Comparison of ENCODE assay signal across 8 cellular contexts in genomic region chr3:48739955-48740823, GRCh38. TPM values are rescaled to one million over a fixed set of nuclear protein-coding genes. Genes with fewer than 3 reads are reported as not detected.
DNase-seq lines count a peak whose midpoint lies in the region; ATAC-seq and TF ChIP-seq lines count a peak whose summit lies in the region.

No MANE protein-coding gene starts in this region.

- H3K79me2 ChIP-seq in neural cell (replicated peaks; ENCODE audit: insufficient read depth, low read length), result no peaks in the 10 kb centered on the region

- H3K4me3 ChIP-seq in fibroblast of villous mesenchyme (ENCODE audit: low read depth, low read length) (no peak overlapping the region), neural cell (ENCODE audit: low read length) (no peak overlapping the region), suprapubic skin (no peak overlapping the region)

- no peaks in the 10 kb centered on the region for H4K20me1 ChIP-seq in neural cell (ENCODE audit: insufficient read depth)

- no peaks in the 10 kb centered on the region for H3K9me2 ChIP-seq in neural cell (ENCODE audit: insufficient read depth, low read length)

- H3K27ac ChIP-seq in neural cell (ENCODE audit: low read length), result no peak overlapping the region
- peak overlapping the region; percentile 71 for H3K27ac ChIP-seq in suprapubic skin

- WGBS in suprapubic skin, result 18% methylated on average over 10 of the region's 15 CpGs

- TF ChIP-seq RAD21 in neural cell (conservative IDR thresholded peaks at IDR 0.05), result no peak

- H3K27me3 ChIP-seq in neural cell (ENCODE audit: insufficient read depth, low read depth, low read length) (no peaks in the 10 kb centered on the region), suprapubic skin (no peaks in the 10 kb centered on the region)

- no peaks in the 10 kb centered on the region for H3F3A ChIP-seq in neural cell (ENCODE audit: insufficient read depth, low read length, poor library complexity, severe bottlenecking)

- peak; percentile 81 for DNase-seq in RPMI7951 (ENCODE audit: low read depth)
- peak; percentile 13 for DNase-seq in activated gamma-delta T cell (lab: John Stamatoyannopoulos, UW)
- peak; percentile 82 for DNase-seq in fibroblast of villous mesenchyme (ENCODE audit: low read depth)
- peak; percentile 92 to 95 for DNase-seq in suprapubic skin (ENCODE audit: low spot score in 2 of 2)
- DNase-seq in NCI-H1048 (lab: John Stamatoyannopoulos, UW), result no peak

- H3K36me3 ChIP-seq in neural cell (ENCODE audit: insufficient read depth, low read length) (no peaks in the 10 kb centered on the region), suprapubic skin (no peaks in the 10 kb centered on the region)

- H2AFZ ChIP-seq in neural cell (ENCODE audit: low read depth, low read length), result no peak overlapping the region

- no peak for TF ChIP-seq POLR2A in suprapubic skin (IDR thresholded peaks at IDR 0.05)

- TF ChIP-seq CTCF in GM12873 (IDR thresholded peaks at IDR 0.05; ENCODE audit: insufficient read depth, low read depth, low read length, missing control alignments) (peak; percentile 88), fibroblast of villous mesenchyme (IDR thresholded peaks at IDR 0.05; ENCODE audit: insufficient read depth, low read depth, low read length) (peak; percentile 90), neural cell (IDR thresholded peaks at IDR 0.05; ENCODE audit: poor library complexity, severe bottlenecking) (peak; percentile 34), suprapubic skin (IDR thresholded peaks at IDR 0.05) (peak; percentile 55 to 70)

- ATAC-seq in HG02970 (IDR thresholded peaks at IDR 0.05; ENCODE audit: low FRiP score, unreplicated experiment), result peak; percentile 66

- H3K9me3 ChIP-seq in neural cell (ENCODE audit: low read length) (no peaks in the 10 kb centered on the region), suprapubic skin (no peaks in the 10 kb centered on the region)

- peaks cover 46% of the 10 kb centered on the region for H3K4me1 ChIP-seq in suprapubic skin

- no peak for TF ChIP-seq EP300 in neural cell (conservative IDR thresholded peaks at IDR 0.05; ENCODE audit: poor library complexity, severe bottlenecking)
- TF ChIP-seq EP300 in suprapubic skin (IDR thresholded peaks at IDR 0.05), result no peak

- no peak overlapping the region for H3K4me2 ChIP-seq in neural cell (ENCODE audit: low read length)

- no peak overlapping the region for H3K9ac ChIP-seq in neural cell (ENCODE audit: low read length)

TF ChIP-seq in neural cell, 6 proteins besides CTCF, POLR2A, EP300 and RAD21:
- no peak for TF ChIP-seq MXI1 (conservative IDR thresholded peaks at IDR 0.05; ENCODE audit: poor library complexity, severe bottlenecking)
- TF ChIP-seq TAF1 (IDR thresholded peaks at IDR 0.05; ENCODE audit: low read depth), result no peak
- no peak for TF ChIP-seq EZH2 (IDR thresholded peaks at IDR 0.05; ENCODE audit: borderline replicate concordance, insufficient read depth, low read length, poor library complexity, severe bottlenecking)
- TF ChIP-seq SMC3 (conservative IDR thresholded peaks at IDR 0.05; ENCODE audit: poor library complexity), result no peak

RNA-seq across cellular contexts. Expression of gene IP6K2, which starts 23.2 kb away (rescaled TPM):
- total RNA-seq in RPMI7951 (2014; rRNA removed; shearing (Covaris generic)), result 66.2 and 72.0 TPM in 2 replicates
- total RNA-seq in fibroblast of villous mesenchyme, result 46.4 and 55.7 TPM in 2 replicates
- polyA plus RNA-seq in neural cell, result 451 and 480 TPM in 2 replicates
- 255 and 266 TPM in 2 replicates for polyA minus RNA-seq in neural cell
- total RNA-seq in suprapubic skin, result 100 to 1,000 TPM; 169 to 269 (median 246) TPM

RNA-seq across cellular contexts. Expression of gene NCKIPSD, which starts 54.5 kb away (rescaled TPM):
- 25.7 and 29.6 TPM in 2 replicates for total RNA-seq in RPMI7951 (2014; rRNA removed; shearing (Covaris generic))
- total RNA-seq in fibroblast of villous mesenchyme, result 17.7 and 23.3 TPM in 2 replicates
- 19.0 and 29.3 TPM in 2 replicates for polyA plus RNA-seq in neural cell
- 11.0 and 16.6 TPM in 2 replicates for polyA minus RNA-seq in neural cell
- 10 to 100 TPM; 34.8 to 59.2 (median 44.9) TPM for total RNA-seq in suprapubic skin

Comparison
In these comparisons a context has a peak if more than half of its experiments do, and no peak if none do; other contexts are left out.
1. CTCF ChIP-seq: peak in every context shown above with its lines; median percentile 90 in fibroblast of villous mesenchyme; 88 in GM12873; 62 in suprapubic skin; 34 in neural cell.